ENCODE assay signal across 8 cellular contexts in genomic region chr7:43260980-43261878, GRCh38.
DNase-seq lines count a peak whose midpoint lies in the region; ATAC-seq lines count a peak whose summit lies in the region.

No MANE protein-coding gene starts in this region.

- intact Hi-C loops in left cardiac atrium (cut with DNase I) = loop anchor here in 1 of 2 donors (5.0 to 10.0 kb wide), 3 partner anchors 319 to 1326 kb away; partner anchors contain the start of gene COA1

- ATAC-seq in left cardiac atrium (peak; percentile 63 to 77), GM18861 (IDR thresholded peaks at IDR 0.05; ENCODE audit: unreplicated experiment) (no peak)

- DNase-seq in DMS79 treated with DMSO at 0.1 percent for 48 hours (lab: John Stamatoyannopoulos, UW) = peak; percentile 62
- DNase-seq in GOT3 (lab: John Stamatoyannopoulos, UW) = peak; percentile 44
- DNase-seq in NCI-H1048 (lab: John Stamatoyannopoulos, UW) = peak; percentile 54
- DNase-seq in SW 1271 (lab: John Stamatoyannopoulos, UW) = peak; percentile 51 to 79
- peak; percentile 19 for DNase-seq in activated naive CD8-positive, alpha-beta T cell treated with anti-CD3 and anti-CD28 coated beads, Interleukin-2, amount 50 U/mL, for 16 hours (ENCODE audit: low read depth, low spot score)
- peak; percentile 71 for DNase-seq in left cardiac atrium
- peak; percentile 82 for DNase-seq in retina

Comparison
In these comparisons a context has a peak if more than half of its experiments do, and no peak if none do; other contexts are left out.
1. DNase-seq: peak in every context shown above with its lines; median percentile 82 in retina; 71 in left cardiac atrium; 65 in SW 1271; 62 in DMS79 treated with DMSO at 0.1 percent for 48 hours; 54 in NCI-H1048; 44 in GOT3; 19 in activated naive CD8-positive, alpha-beta T cell treated with anti-CD3 and anti-CD28 coated beads, Interleukin-2, amount 50 U/mL, for 16 hours.